1 cellular context compared by ENCODE assay signal in the genomic region with DNA sequence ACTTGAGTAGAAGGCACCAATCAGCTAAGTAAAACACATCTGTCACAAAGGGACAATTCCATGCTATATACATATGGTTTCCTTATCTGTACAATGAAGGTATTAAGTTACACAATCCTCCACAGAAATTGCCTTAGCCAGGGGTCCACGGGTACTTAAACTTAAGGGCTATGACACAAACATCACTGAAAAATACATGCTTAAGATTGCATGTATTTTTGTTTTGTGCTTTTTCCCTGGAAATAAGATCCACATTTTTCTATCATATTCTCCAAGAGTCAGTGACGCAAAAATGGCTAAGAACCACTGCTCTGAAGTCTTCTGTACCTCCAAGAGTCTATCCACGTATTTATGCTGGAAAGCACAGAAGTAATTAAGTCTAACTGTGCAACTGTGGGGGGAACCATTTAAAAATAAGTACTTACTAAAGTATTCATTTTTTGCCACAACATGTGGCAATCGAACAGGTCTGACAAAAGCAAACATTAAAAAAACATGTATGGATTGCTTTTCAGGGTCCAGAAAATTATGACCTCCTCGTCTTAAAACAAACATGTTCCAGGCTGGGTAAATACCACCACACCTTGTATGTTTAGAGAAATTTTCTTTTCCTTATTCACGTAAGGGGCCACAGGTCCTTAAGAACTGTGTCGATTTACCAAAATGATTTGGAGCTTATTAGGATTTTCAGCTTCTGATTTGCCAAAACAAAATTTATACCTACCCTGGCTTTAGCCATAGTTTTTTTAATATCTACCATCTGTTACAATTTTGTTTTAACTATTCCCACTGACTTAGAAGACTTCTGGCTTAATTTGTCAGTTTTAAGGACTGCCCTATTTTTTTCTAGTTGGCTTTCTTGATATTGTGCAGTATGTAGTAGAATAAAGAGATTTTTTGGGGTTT.
TF ChIP-seq lines count a peak whose summit lies in the region.

No MANE protein-coding gene starts in this region.

TF ChIP-seq in SK-N-SH treated with all-trans-retinoic acid at 6 μM for 48 hours, 23 proteins besides CTCF, POLR2A, EP300 and RAD21 (continued from another document):
- TF ChIP-seq, protein P1, sequence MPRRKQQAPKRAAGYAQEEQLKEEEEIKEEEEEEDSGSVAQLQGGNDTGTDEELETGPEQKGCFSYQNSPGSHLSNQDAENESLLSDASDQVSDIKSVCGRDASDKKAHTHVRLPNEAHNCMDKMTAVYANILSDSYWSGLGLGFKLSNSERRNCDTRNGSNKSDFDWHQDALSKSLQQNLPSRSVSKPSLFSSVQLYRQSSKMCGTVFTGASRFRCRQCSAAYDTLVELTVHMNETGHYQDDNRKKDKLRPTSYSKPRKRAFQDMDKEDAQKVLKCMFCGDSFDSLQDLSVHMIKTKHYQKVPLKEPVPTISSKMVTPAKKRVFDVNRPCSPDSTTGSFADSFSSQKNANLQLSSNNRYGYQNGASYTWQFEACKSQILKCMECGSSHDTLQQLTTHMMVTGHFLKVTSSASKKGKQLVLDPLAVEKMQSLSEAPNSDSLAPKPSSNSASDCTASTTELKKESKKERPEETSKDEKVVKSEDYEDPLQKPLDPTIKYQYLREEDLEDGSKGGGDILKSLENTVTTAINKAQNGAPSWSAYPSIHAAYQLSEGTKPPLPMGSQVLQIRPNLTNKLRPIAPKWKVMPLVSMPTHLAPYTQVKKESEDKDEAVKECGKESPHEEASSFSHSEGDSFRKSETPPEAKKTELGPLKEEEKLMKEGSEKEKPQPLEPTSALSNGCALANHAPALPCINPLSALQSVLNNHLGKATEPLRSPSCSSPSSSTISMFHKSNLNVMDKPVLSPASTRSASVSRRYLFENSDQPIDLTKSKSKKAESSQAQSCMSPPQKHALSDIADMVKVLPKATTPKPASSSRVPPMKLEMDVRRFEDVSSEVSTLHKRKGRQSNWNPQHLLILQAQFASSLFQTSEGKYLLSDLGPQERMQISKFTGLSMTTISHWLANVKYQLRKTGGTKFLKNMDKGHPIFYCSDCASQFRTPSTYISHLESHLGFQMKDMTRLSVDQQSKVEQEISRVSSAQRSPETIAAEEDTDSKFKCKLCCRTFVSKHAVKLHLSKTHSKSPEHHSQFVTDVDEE (CRISPR knock-in tag; IDR thresholded peaks at IDR 0.05), result no peak
- no peak for TF ChIP-seq ARNTL (CRISPR knock-in tag; IDR thresholded peaks at IDR 0.05; ENCODE audit: borderline replicate concordance, low read depth)
- TF ChIP-seq, protein P2, sequence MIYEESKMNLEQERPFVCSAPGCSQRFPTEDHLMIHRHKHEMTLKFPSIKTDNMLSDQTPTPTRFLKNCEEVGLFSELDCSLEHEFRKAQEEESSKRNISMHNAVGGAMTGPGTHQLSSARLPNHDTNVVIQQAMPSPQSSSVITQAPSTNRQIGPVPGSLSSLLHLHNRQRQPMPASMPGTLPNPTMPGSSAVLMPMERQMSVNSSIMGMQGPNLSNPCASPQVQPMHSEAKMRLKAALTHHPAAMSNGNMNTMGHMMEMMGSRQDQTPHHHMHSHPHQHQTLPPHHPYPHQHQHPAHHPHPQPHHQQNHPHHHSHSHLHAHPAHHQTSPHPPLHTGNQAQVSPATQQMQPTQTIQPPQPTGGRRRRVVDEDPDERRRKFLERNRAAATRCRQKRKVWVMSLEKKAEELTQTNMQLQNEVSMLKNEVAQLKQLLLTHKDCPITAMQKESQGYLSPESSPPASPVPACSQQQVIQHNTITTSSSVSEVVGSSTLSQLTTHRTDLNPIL (CRISPR knock-in tag; IDR thresholded peaks at IDR 0.05; ENCODE audit: low read depth), result no peak
- TF ChIP-seq, protein P3, sequence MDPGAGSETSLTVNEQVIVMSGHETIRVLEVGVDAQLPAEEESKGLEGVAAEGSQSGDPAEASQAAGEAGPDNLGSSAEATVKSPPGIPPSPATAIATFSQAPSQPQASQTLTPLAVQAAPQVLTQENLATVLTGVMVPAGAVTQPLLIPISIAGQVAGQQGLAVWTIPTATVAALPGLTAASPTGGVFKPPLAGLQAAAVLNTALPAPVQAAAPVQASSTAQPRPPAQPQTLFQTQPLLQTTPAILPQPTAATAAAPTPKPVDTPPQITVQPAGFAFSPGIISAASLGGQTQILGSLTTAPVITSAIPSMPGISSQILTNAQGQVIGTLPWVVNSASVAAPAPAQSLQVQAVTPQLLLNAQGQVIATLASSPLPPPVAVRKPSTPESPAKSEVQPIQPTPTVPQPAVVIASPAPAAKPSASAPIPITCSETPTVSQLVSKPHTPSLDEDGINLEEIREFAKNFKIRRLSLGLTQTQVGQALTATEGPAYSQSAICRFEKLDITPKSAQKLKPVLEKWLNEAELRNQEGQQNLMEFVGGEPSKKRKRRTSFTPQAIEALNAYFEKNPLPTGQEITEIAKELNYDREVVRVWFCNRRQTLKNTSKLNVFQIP (CRISPR knock-in tag; IDR thresholded peaks at IDR 0.05; ENCODE audit: borderline replicate concordance, low read depth), result no peak
- TF ChIP-seq ISL1 (CRISPR knock-in tag; IDR thresholded peaks at IDR 0.05), result no peak
- TF ChIP-seq, protein P4, sequence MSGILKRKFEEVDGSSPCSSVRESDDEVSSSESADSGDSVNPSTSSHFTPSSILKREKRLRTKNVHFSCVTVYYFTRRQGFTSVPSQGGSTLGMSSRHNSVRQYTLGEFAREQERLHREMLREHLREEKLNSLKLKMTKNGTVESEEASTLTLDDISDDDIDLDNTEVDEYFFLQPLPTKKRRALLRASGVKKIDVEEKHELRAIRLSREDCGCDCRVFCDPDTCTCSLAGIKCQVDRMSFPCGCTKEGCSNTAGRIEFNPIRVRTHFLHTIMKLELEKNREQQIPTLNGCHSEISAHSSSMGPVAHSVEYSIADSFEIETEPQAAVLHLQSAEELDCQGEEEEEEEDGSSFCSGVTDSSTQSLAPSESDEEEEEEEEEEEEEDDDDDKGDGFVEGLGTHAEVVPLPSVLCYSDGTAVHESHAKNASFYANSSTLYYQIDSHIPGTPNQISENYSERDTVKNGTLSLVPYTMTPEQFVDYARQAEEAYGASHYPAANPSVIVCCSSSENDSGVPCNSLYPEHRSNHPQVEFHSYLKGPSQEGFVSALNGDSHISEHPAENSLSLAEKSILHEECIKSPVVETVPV (CRISPR knock-in tag; IDR thresholded peaks at IDR 0.05), result no peak
- no peak for TF ChIP-seq CSDC2 (CRISPR knock-in tag; IDR thresholded peaks at IDR 0.05)
- TF ChIP-seq ESRRG (CRISPR knock-in tag; IDR thresholded peaks at IDR 0.05), result no peak
- TF ChIP-seq ZFP30 (CRISPR knock-in tag; IDR thresholded peaks at IDR 0.05), result no peak
- TF ChIP-seq OSR1 (CRISPR knock-in tag; IDR thresholded peaks at IDR 0.05), result no peak
- no peak; the same call in 1 of the 2 replicates for TF ChIP-seq RARB (CRISPR knock-in tag; IDR thresholded peaks at IDR 0.05)
- TF ChIP-seq TOX (CRISPR knock-in tag; IDR thresholded peaks at IDR 0.05; ENCODE audit: borderline replicate concordance), result no peak
- TF ChIP-seq ZC3H10 (CRISPR knock-in tag; IDR thresholded peaks at IDR 0.05), result no peak
- no peak for TF ChIP-seq BACH2 (CRISPR knock-in tag; IDR thresholded peaks at IDR 0.05; ENCODE audit: borderline replicate concordance)
